In the genomic region with DNA sequence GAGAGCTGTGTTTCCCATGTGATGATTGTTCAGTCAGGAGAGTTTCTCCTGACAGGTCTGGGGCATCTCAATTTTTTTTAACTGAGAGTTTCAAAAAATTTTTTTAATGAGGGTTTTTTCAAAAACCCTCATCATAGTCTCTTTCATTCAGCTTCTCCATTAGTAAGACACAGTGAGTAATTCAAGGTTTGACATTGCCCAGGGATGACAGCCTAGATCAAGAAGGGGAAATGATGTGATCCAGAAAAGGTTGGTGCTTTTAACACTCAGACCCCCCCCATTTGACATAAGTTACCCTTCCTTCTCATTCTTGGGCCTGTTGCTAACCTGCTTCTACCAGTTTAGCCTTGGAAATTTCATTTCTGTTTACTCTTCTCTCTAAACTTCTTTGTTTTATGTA, we compare ENCODE assay signal across 29 cellular contexts.
"Had no signal": no experiment of that assay in that cellular context is flagged by ENCODE, and none has a peak within 500 bp of the region (broad histone marks: within the 10 kb centered on the region; RNA-seq: fewer than 3 reads in every experiment).

No MANE protein-coding gene starts in this region.

- H3K27me3 ChIP-seq: ascending aorta, cardiac muscle cell, SJSA1 had no signal

- H3K4me1 ChIP-seq: ascending aorta, SJSA1 had no signal

- H3K36me3 ChIP-seq: ascending aorta, cardiac muscle cell, SJSA1, WERI-Rb-1 had no signal

- H3K9me3 ChIP-seq: ascending aorta, SJSA1 had no signal

- H3K4me1 Mint-ChIP-seq: activated naive CD8-positive, alpha-beta T cell treated with anti-CD3 and anti-CD28 coated beads for 36 hours; activated T-helper 17 cell treated with anti-CD3 and anti-CD28 coated beads, Interleukin-2, amount 50 U/mL, for 72 hours; IgD-negative memory B cell had no signal

- H3K4me3 ChIP-seq: ascending aorta, cardiac muscle cell, SJSA1 had no signal

- H3K4me3 Mint-ChIP-seq: activated CD8-positive, alpha-beta T cell treated with anti-CD3 and anti-CD28 coated beads for 36 hours; activated naive CD8-positive, alpha-beta T cell treated with anti-CD3 and anti-CD28 coated beads for 36 hours; activated T-cell treated with anti-CD3 and anti-CD28 coated beads, Interleukin-2, amount 50 U/mL, for 72 hours; activated T-helper 17 cell treated with anti-CD3 and anti-CD28 coated beads, Interleukin-2, amount 50 U/mL, for 72 hours; IgD-negative memory B cell had no signal

- H3K27ac Mint-ChIP-seq: activated CD8-positive, alpha-beta T cell treated with anti-CD3 and anti-CD28 coated beads for 36 hours; activated naive CD8-positive, alpha-beta T cell treated with anti-CD3 and anti-CD28 coated beads for 36 hours; activated T-cell treated with anti-CD3 and anti-CD28 coated beads, Interleukin-2, amount 50 U/mL, for 72 hours; activated T-helper 17 cell treated with anti-CD3 and anti-CD28 coated beads, Interleukin-2, amount 50 U/mL, for 72 hours; IgD-negative memory B cell had no signal

- H3K27ac ChIP-seq: ascending aorta, cardiac muscle cell, SJSA1, WERI-Rb-1 had no signal

- H3K9me3 Mint-ChIP-seq: activated CD8-positive, alpha-beta T cell treated with anti-CD3 and anti-CD28 coated beads for 36 hours; activated naive CD8-positive, alpha-beta T cell treated with anti-CD3 and anti-CD28 coated beads for 36 hours; activated T-cell treated with anti-CD3 and anti-CD28 coated beads, Interleukin-2, amount 50 U/mL, for 72 hours; activated T-helper 17 cell treated with anti-CD3 and anti-CD28 coated beads, Interleukin-2, amount 50 U/mL, for 72 hours; IgD-negative memory B cell had no signal

- DNase-seq: activated CD4-positive, alpha-beta T cell treated with anti-CD3 and anti-CD28 coated beads for 1 hour; activated CD4-positive, alpha-beta T cell treated with anti-CD3 and anti-CD28 coated beads for 48 hours; activated CD4-positive, CD25-positive, alpha-beta regulatory T cell; activated CD8-positive, alpha-beta T cell treated with anti-CD3 and anti-CD28 coated beads for 36 hours; activated effector memory CD4-positive, alpha-beta T cell treated with anti-CD3 and anti-CD28 coated beads, Interleukin-2, amount 50 U/mL, for 16 hours; activated naive CD4-positive, alpha-beta T cell; activated naive CD4-positive, alpha-beta T cell treated with anti-CD3 and anti-CD28 coated beads, Interleukin-2, amount 50 U/mL, for 16 hours; activated naive CD8-positive, alpha-beta T cell treated with anti-CD3 and anti-CD28 coated beads for 36 hours; activated T-cell treated with anti-CD3 and anti-CD28 coated beads, Interleukin-2, amount 50 U/mL, for 1 hour; activated T-cell treated with anti-CD3 and anti-CD28 coated beads, Interleukin-2, amount 50 U/mL, for 72 hours; amygdala; Karpas-422; KBM-7; NCI-H1092; NCI-H1436 treated with DMSO at 0.1 percent for 48 hours; NCI-H1694 treated with DMSO at 0.1 percent for 48 hours; NCI-H2029; NCI-H345; NCI-H524 treated with DMSO at 0.1 percent for 48 hours; RPMI8226; SHP77 treated with DMSO at 0.1 percent for 48 hours; T1000; WERI-Rb-1 had no signal

- ATAC-seq: activated CD8-positive, alpha-beta T cell treated with anti-CD3 and anti-CD28 coated beads for 36 hours; activated T-cell treated with anti-CD3 and anti-CD28 coated beads, Interleukin-2, amount 50 U/mL, for 72 hours; activated T-helper 17 cell treated with anti-CD3 and anti-CD28 coated beads, Interleukin-2, amount 50 U/mL, for 72 hours; Panc1 had no signal

- H3K27me3 Mint-ChIP-seq: activated CD8-positive, alpha-beta T cell treated with anti-CD3 and anti-CD28 coated beads for 36 hours; activated naive CD8-positive, alpha-beta T cell treated with anti-CD3 and anti-CD28 coated beads for 36 hours; activated T-helper 17 cell treated with anti-CD3 and anti-CD28 coated beads, Interleukin-2, amount 50 U/mL, for 72 hours; IgD-negative memory B cell had no signal
